26 cellular contexts compared by ENCODE assay signal in genomic region chr1:29673669-29674624, GRCh38.
A peak's percentile ranks its signal among the peaks of the same experiment; 100 is the strongest.
DNase-seq lines count a peak whose midpoint lies in the region; ATAC-seq, FAIRE-seq and TF ChIP-seq lines count a peak whose summit lies in the region.
"Had no signal": no experiment of that assay in that cellular context is flagged by ENCODE, and none has a peak within 500 bp of the region (broad histone marks: within the 10 kb centered on the region; RNA-seq: fewer than 3 reads in every experiment).

No MANE protein-coding gene starts in this region.

- FAIRE-seq in bronchial epithelial cell (lab: Jason Lieb, UNC) = peak; percentile 18

- H3K4me3 ChIP-seq in bronchial epithelial cell (ENCODE audit: low read depth, low read length) (no peak overlapping the region), lung (no peak overlapping the region), stomach (no peak overlapping the region)
- H3K4me3 ChIP-seq: dorsolateral prefrontal cortex, left lung, mucosa of descending colon, tibial nerve had no signal

- ATAC-seq in lung (ENCODE audit: insufficient read depth, low FRiP score) (no peak), HG03378 (IDR thresholded peaks at IDR 0.05; ENCODE audit: unreplicated experiment) (no peak)
- ATAC-seq: activated CD8-positive, alpha-beta T cell treated with anti-CD3 and anti-CD28 coated beads, Interleukin-2, amount 10 ng/mL, durations not matched to agents 7 days and 5 days; left lung; mucosa of descending colon; stimulated activated naive CD8-positive, alpha-beta T cell treated with anti-CD3 and anti-CD28 coated beads, Interleukin-15, Interleukin-2, amounts not matched to agents 100 U/mL and 50 U/mL, for 24 hours had no signal

- TF ChIP-seq EP300 in stomach (IDR thresholded peaks at IDR 0.05) = no peak

- no peaks in the 10 kb centered on the region for H3K4me1 ChIP-seq in lung (ENCODE audit: control insufficient read depth in 2 of 2, insufficient read depth in 2 of 2, low read length in 2 of 2)
- H3K4me1 ChIP-seq in stomach = no peaks in the 10 kb centered on the region
- H3K4me1 ChIP-seq: left lung, tibial nerve had no signal

- no peak for TF ChIP-seq CTCF in bronchial epithelial cell (IDR thresholded peaks at IDR 0.05; ENCODE audit: insufficient read depth, low read length, severe bottlenecking)
- no peak for TF ChIP-seq CTCF in lung (IDR thresholded peaks at IDR 0.05; ENCODE audit: control extremely low read depth, extremely low read depth)
- TF ChIP-seq CTCF in stomach (IDR thresholded peaks at IDR 0.05) = no peak

- H3K27ac Mint-ChIP-seq in activated CD4-positive, alpha-beta memory T cell treated with anti-CD3 and anti-CD28 coated beads, Interleukin-2, amount 10 ng/mL, durations not matched to agents 7 days and 5 days = no peak overlapping the region
- H3K27ac Mint-ChIP-seq in activated CD4-positive, alpha-beta memory T cell treated with anti-CD3 and anti-CD28 coated beads for 36 hours = no peak overlapping the region
- H3K27ac Mint-ChIP-seq: activated B cell treated with CpG ODN at 0.5 μM for 24 hours; activated CD8-positive, alpha-beta T cell treated with anti-CD3 and anti-CD28 coated beads, Interleukin-2, amount 10 ng/mL, durations not matched to agents 7 days and 5 days; activated naive CD8-positive, alpha-beta T cell treated with anti-CD3 and anti-CD28 coated beads, Interleukin-2, amount 10 ng/mL, durations not matched to agents 7 days and 5 days; B cell had no signal

- H3K9me3 ChIP-seq in lung (ENCODE audit: control insufficient read depth in 2 of 2, insufficient read depth in 1 of 2, low read length in 1 of 2) (no peaks in the 10 kb centered on the region), stomach (no peaks in the 10 kb centered on the region)
- H3K9me3 ChIP-seq: left lung, mucosa of descending colon, tibial nerve had no signal

- CTCF ChIA-PET in activated CD4-positive, alpha-beta memory T cell treated with anti-CD3 and anti-CD28 coated beads, Interleukin-2, amount 10 ng/mL, durations not matched to agents 7 days and 5 days (lab: Charles Lee) = no interaction called here
- CTCF ChIA-PET in activated CD4-positive, alpha-beta memory T cell treated with anti-CD3 and anti-CD28 coated beads for 36 hours (lab: Charles Lee) = no interaction called here

- H3K4me1 Mint-ChIP-seq in activated CD4-positive, alpha-beta memory T cell treated with anti-CD3 and anti-CD28 coated beads, Interleukin-2, amount 10 ng/mL, durations not matched to agents 7 days and 5 days = no peaks in the 10 kb centered on the region
- H3K4me1 Mint-ChIP-seq in activated CD4-positive, alpha-beta memory T cell treated with anti-CD3 and anti-CD28 coated beads for 36 hours (ENCODE audit: low read depth) = no peaks in the 10 kb centered on the region
- H3K4me1 Mint-ChIP-seq: activated B cell treated with CpG ODN at 0.5 μM for 24 hours; activated naive CD8-positive, alpha-beta T cell treated with anti-CD3 and anti-CD28 coated beads, Interleukin-2, amount 10 ng/mL, durations not matched to agents 7 days and 5 days; B cell had no signal

- H3K27ac ChIP-seq in lung (ENCODE audit: low read depth in 1 of 2, low read length in 1 of 2) = no peak overlapping the region
- H3K27ac ChIP-seq in stomach = no peak overlapping the region
- H3K27ac ChIP-seq: brain microvascular endothelial cell, dorsolateral prefrontal cortex, left lung, tibial nerve had no signal

- peak; percentile 2 for DNase-seq in activated CD4-positive, alpha-beta memory T cell treated with anti-CD3 and anti-CD28 coated beads, Interleukin-2, amount 10 ng/mL, durations not matched to agents 7 days and 5 days
- DNase-seq in activated CD4-positive, alpha-beta memory T cell treated with anti-CD3 and anti-CD28 coated beads for 36 hours = no peak
- DNase-seq in bronchial epithelial cell (ENCODE audit: low read depth) (peak; percentile 48), lung (ENCODE audit: low spot score) (peak; percentile 11), stomach (peak; percentile 14), foreskin melanocyte (no peak), GDM1 (lab: John Stamatoyannopoulos, UW) (no peak)
- DNase-seq: 8988T; activated B cell treated with CpG ODN at 0.5 μM for 24 hours; activated CD8-positive, alpha-beta T cell treated with anti-CD3 and anti-CD28 coated beads, Interleukin-2, amount 10 ng/mL, durations not matched to agents 7 days and 5 days; activated naive CD8-positive, alpha-beta T cell treated with anti-CD3 and anti-CD28 coated beads, Interleukin-2, amount 10 ng/mL, durations not matched to agents 7 days and 5 days; brain microvascular endothelial cell; COR-L47; erythroblast; glutamatergic neuron; left lung; mucosa of descending colon; NCI-H1436 treated with DMSO at 0.1 percent for 48 hours; NCI-H82; occipital lobe; stimulated activated naive CD8-positive, alpha-beta T cell treated with anti-CD3 and anti-CD28 coated beads, Interleukin-15, Interleukin-2, amounts not matched to agents 100 U/mL and 50 U/mL, for 24 hours; T-helper 2 cell had no signal

- no peaks in the 10 kb centered on the region for H3K36me3 ChIP-seq in bronchial epithelial cell (ENCODE audit: control insufficient read depth, insufficient read depth, low read length)
- H3K36me3 ChIP-seq in lung (ENCODE audit: control insufficient read depth in 2 of 2, insufficient read depth in 2 of 2, low read length in 2 of 2) = no peaks in the 10 kb centered on the region
- H3K36me3 ChIP-seq in stomach = no peaks in the 10 kb centered on the region
- H3K36me3 ChIP-seq: brain microvascular endothelial cell, left lung, tibial nerve had no signal

- POLR2A ChIA-PET in activated CD4-positive, alpha-beta memory T cell treated with anti-CD3 and anti-CD28 coated beads, Interleukin-2, amount 10 ng/mL, durations not matched to agents 7 days and 5 days (lab: Charles Lee) = no interaction called here
- POLR2A ChIA-PET in activated CD4-positive, alpha-beta memory T cell treated with anti-CD3 and anti-CD28 coated beads for 36 hours (lab: Charles Lee) = no interaction called here

- WGBS in lung, 2 donors = 75 to 86% methylated on average over 6 of the region's 6 CpGs
- 55 to 69% (median 64%) methylated on average over 5 to 6 of the region's 6 CpGs for WGBS in stomach, 5 donors

- no peak overlapping the region for H3K4me3 Mint-ChIP-seq in activated CD4-positive, alpha-beta memory T cell treated with anti-CD3 and anti-CD28 coated beads, Interleukin-2, amount 10 ng/mL, durations not matched to agents 7 days and 5 days
- H3K4me3 Mint-ChIP-seq in activated CD4-positive, alpha-beta memory T cell treated with anti-CD3 and anti-CD28 coated beads for 36 hours = no peak overlapping the region
- H3K4me3 Mint-ChIP-seq: activated B cell treated with CpG ODN at 0.5 μM for 24 hours; activated CD8-positive, alpha-beta T cell treated with anti-CD3 and anti-CD28 coated beads, Interleukin-2, amount 10 ng/mL, durations not matched to agents 7 days and 5 days; activated naive CD8-positive, alpha-beta T cell treated with anti-CD3 and anti-CD28 coated beads, Interleukin-2, amount 10 ng/mL, durations not matched to agents 7 days and 5 days; B cell had no signal

- no peak for TF ChIP-seq POLR2A in stomach (IDR thresholded peaks at IDR 0.05)

- H3K27me3 ChIP-seq in bronchial epithelial cell (ENCODE audit: control insufficient read depth, insufficient read depth, low read length) = no peaks in the 10 kb centered on the region
- no peaks in the 10 kb centered on the region for H3K27me3 ChIP-seq in lung (ENCODE audit: control insufficient read depth, insufficient read depth)
- H3K27me3 ChIP-seq in stomach = peaks cover 0 to 26% (median 0%) of the 10 kb centered on the region in 3 donors
- H3K27me3 ChIP-seq: brain microvascular endothelial cell, left lung, tibial nerve had no signal

- no peaks in the 10 kb centered on the region for H3K9me3 Mint-ChIP-seq in activated CD4-positive, alpha-beta memory T cell treated with anti-CD3 and anti-CD28 coated beads, Interleukin-2, amount 10 ng/mL, durations not matched to agents 7 days and 5 days
- H3K9me3 Mint-ChIP-seq in activated CD4-positive, alpha-beta memory T cell treated with anti-CD3 and anti-CD28 coated beads for 36 hours = no peaks in the 10 kb centered on the region
- H3K9me3 Mint-ChIP-seq: activated B cell treated with CpG ODN at 0.5 μM for 24 hours; activated naive CD8-positive, alpha-beta T cell treated with anti-CD3 and anti-CD28 coated beads, Interleukin-2, amount 10 ng/mL, durations not matched to agents 7 days and 5 days had no signal

- peaks cover 2% of the 10 kb centered on the region for H3K27me3 Mint-ChIP-seq in activated CD4-positive, alpha-beta memory T cell treated with anti-CD3 and anti-CD28 coated beads, Interleukin-2, amount 10 ng/mL, durations not matched to agents 7 days and 5 days
- peaks cover 3% of the 10 kb centered on the region for H3K27me3 Mint-ChIP-seq in activated CD4-positive, alpha-beta memory T cell treated with anti-CD3 and anti-CD28 coated beads for 36 hours

- no peaks in the 10 kb centered on the region for H3K36me3 Mint-ChIP-seq in activated CD4-positive, alpha-beta memory T cell treated with anti-CD3 and anti-CD28 coated beads, Interleukin-2, amount 10 ng/mL, durations not matched to agents 7 days and 5 days (ENCODE audit: low read depth)
- no peaks in the 10 kb centered on the region for H3K36me3 Mint-ChIP-seq in activated CD4-positive, alpha-beta memory T cell treated with anti-CD3 and anti-CD28 coated beads for 36 hours
- H3K36me3 Mint-ChIP-seq: activated naive CD8-positive, alpha-beta T cell treated with anti-CD3 and anti-CD28 coated beads, Interleukin-2, amount 10 ng/mL, durations not matched to agents 7 days and 5 days had no signal

- intact Hi-C loops in activated CD4-positive, alpha-beta memory T cell treated with anti-CD3 and anti-CD28 coated beads for 36 hours (cut with micrococcal nuclease) = no loop called here
- intact Hi-C loops in stomach (cut with DNase I; ENCODE audit: low total_unique reads) = no loop called here

Comparison
In these comparisons a context has a peak if more than half of its experiments do, and no peak if none do; other contexts are left out.
1. DNase-seq: peak in activated CD4-positive, alpha-beta memory T cell treated with anti-CD3 and anti-CD28 coated beads, Interleukin-2, amount 10 ng/mL, durations not matched to agents 7 days and 5 days (single experiment), bronchial epithelial cell (single experiment), lung (single experiment) and stomach (single experiment); none in activated CD4-positive, alpha-beta memory T cell treated with anti-CD3 and anti-CD28 coated beads for 36 hours (single experiment), foreskin melanocyte (single experiment) and GDM1 (single experiment).